In genomic region chr5:92629574-92629973, GRCh38 we compare ENCODE assay signal across 34 cellular contexts.
"Had no signal": no experiment of that assay in that cellular context is flagged by ENCODE, and none has a peak within 500 bp of the region (broad histone marks: within the 10 kb centered on the region; RNA-seq: fewer than 3 reads in every experiment).

No MANE protein-coding gene starts in this region.

- H3K4me3 Mint-ChIP-seq: activated CD4-positive, alpha-beta memory T cell treated with anti-CD3 and anti-CD28 coated beads for 36 hours; activated CD4-positive, alpha-beta T cell treated with anti-CD3 and anti-CD28 coated beads for 36 hours; activated CD4-positive, alpha-beta T cell treated with anti-CD3 and anti-CD28 coated beads, Interleukin-2, amount 10 ng/mL, durations not matched to agents 24 days and 14 days; activated CD8-positive, alpha-beta memory T cell treated with anti-CD3 and anti-CD28 coated beads, Interleukin-2, amount 10 ng/mL, durations not matched to agents 7 days and 5 days; activated CD8-positive, alpha-beta T cell treated with anti-CD3 and anti-CD28 coated beads, Interleukin-2, amount 10 ng/mL, durations not matched to agents 7 days and 5 days; activated naive CD4-positive, alpha-beta T cell treated with anti-CD3 and anti-CD28 coated beads, Interleukin-2, amount 10 ng/mL, durations not matched to agents 7 days and 5 days; activated T-cell treated with anti-CD3 and anti-CD28 coated beads, Interleukin-2, amount 50 U/mL, for 24 hours; activated T-cell treated with anti-CD3 and anti-CD28 coated beads, Interleukin-2, amount 50 U/mL, for 72 hours; brain; T-helper 17 cell; T-helper 2 cell treated with Interferon-gamma antibody and Interleukin-4, amounts not matched to agents 5 μg/mL and 100 μg/mL, for 36 hours had no signal

- H3K4me1 Mint-ChIP-seq: activated CD4-positive, alpha-beta T cell treated with anti-CD3 and anti-CD28 coated beads for 36 hours; activated CD4-positive, alpha-beta T cell treated with anti-CD3 and anti-CD28 coated beads, Interleukin-2, amount 10 ng/mL, durations not matched to agents 24 days and 14 days; activated CD8-positive, alpha-beta memory T cell treated with anti-CD3 and anti-CD28 coated beads, Interleukin-2, amount 10 ng/mL, durations not matched to agents 7 days and 5 days; activated naive CD4-positive, alpha-beta T cell treated with anti-CD3 and anti-CD28 coated beads, Interleukin-2, amount 10 ng/mL, durations not matched to agents 7 days and 5 days; T-helper 17 cell had no signal

- H3K27me3 ChIP-seq: adrenal gland, ascending aorta, breast epithelium, cardiac muscle cell, colonic mucosa, esophagus squamous epithelium, gastroesophageal sphincter, heart right ventricle had no signal

- H3K4me3 ChIP-seq: adrenal gland, ascending aorta, breast epithelium, cardiac muscle cell, colonic mucosa, esophagus squamous epithelium, gastroesophageal sphincter, heart right ventricle had no signal

- ATAC-seq: activated CD4-positive, alpha-beta T cell treated with anti-CD3 and anti-CD28 coated beads for 36 hours; activated CD8-positive, alpha-beta memory T cell treated with anti-CD3 and anti-CD28 coated beads, Interleukin-2, amount 10 ng/mL, durations not matched to agents 7 days and 5 days; activated CD8-positive, alpha-beta T cell treated with anti-CD3 and anti-CD28 coated beads, Interleukin-2, amount 10 ng/mL, durations not matched to agents 7 days and 5 days; activated naive CD4-positive, alpha-beta T cell treated with anti-CD3 and anti-CD28 coated beads, Interleukin-2, amount 50 U/mL, for 72 hours; activated T-cell treated with anti-CD3 and anti-CD28 coated beads, Interleukin-2, amount 50 U/mL, for 72 hours; gastroesophageal sphincter; heart right ventricle; T-helper 17 cell had no signal

- H3K27ac Mint-ChIP-seq: activated CD4-positive, alpha-beta memory T cell treated with anti-CD3 and anti-CD28 coated beads for 36 hours; activated CD4-positive, alpha-beta T cell treated with anti-CD3 and anti-CD28 coated beads for 36 hours; activated CD4-positive, alpha-beta T cell treated with anti-CD3 and anti-CD28 coated beads, Interleukin-2, amount 10 ng/mL, durations not matched to agents 24 days and 14 days; activated CD8-positive, alpha-beta memory T cell treated with anti-CD3 and anti-CD28 coated beads, Interleukin-2, amount 10 ng/mL, durations not matched to agents 7 days and 5 days; activated CD8-positive, alpha-beta T cell treated with anti-CD3 and anti-CD28 coated beads, Interleukin-2, amount 10 ng/mL, durations not matched to agents 7 days and 5 days; activated naive CD4-positive, alpha-beta T cell treated with anti-CD3 and anti-CD28 coated beads, Interleukin-2, amount 10 ng/mL, durations not matched to agents 7 days and 5 days; activated naive CD4-positive, alpha-beta T cell treated with anti-CD3 and anti-CD28 coated beads, Interleukin-2, amount 50 U/mL, for 72 hours; activated T-cell treated with anti-CD3 and anti-CD28 coated beads, Interleukin-2, amount 50 U/mL, for 24 hours; activated T-cell treated with anti-CD3 and anti-CD28 coated beads, Interleukin-2, amount 50 U/mL, for 72 hours; brain; T-helper 17 cell; T-helper 2 cell treated with Interferon-gamma antibody and Interleukin-4, amounts not matched to agents 5 μg/mL and 100 μg/mL, for 36 hours had no signal

- DNase-seq: activated CD4-positive, alpha-beta memory T cell treated with anti-CD3 and anti-CD28 coated beads for 36 hours; activated CD4-positive, alpha-beta T cell treated with anti-CD3 and anti-CD28 coated beads for 36 hours; activated CD4-positive, alpha-beta T cell treated with anti-CD3 and anti-CD28 coated beads, Interleukin-2, amount 10 ng/mL, durations not matched to agents 24 days and 14 days; activated CD4-positive, CD25-positive, alpha-beta regulatory T cell; activated CD4-positive, CD25-positive, alpha-beta regulatory T cell treated with anti-CD3 and anti-CD28 coated beads, Interleukin-2, amount 50 U/mL, for 72 hours; activated CD8-positive, alpha-beta memory T cell treated with anti-CD3 and anti-CD28 coated beads, Interleukin-2, amount 10 ng/mL, durations not matched to agents 7 days and 5 days; activated CD8-positive, alpha-beta memory T cell treated with anti-CD3 and anti-CD28 coated beads, Interleukin-2, amount 50 U/mL, for 4 hours; activated CD8-positive, alpha-beta T cell treated with anti-CD3 and anti-CD28 coated beads, Interleukin-2, amount 10 ng/mL, durations not matched to agents 7 days and 5 days; activated gamma-delta T cell; activated naive CD4-positive, alpha-beta T cell; activated naive CD4-positive, alpha-beta T cell treated with anti-CD3 and anti-CD28 coated beads, Interleukin-2, amount 10 ng/mL, durations not matched to agents 7 days and 5 days; activated T-cell treated with anti-CD3 and anti-CD28 coated beads, Interleukin-2, amount 50 U/mL, for 24 hours; activated T-cell treated with anti-CD3 and anti-CD28 coated beads, Interleukin-2, amount 50 U/mL, for 72 hours; adrenal gland; amygdala; central memory CD4-positive, alpha-beta T cell; cerebellar nuclear complex; colonic mucosa; effector CD8-positive, alpha-beta T cell; esophagus squamous epithelium; foreskin melanocyte; heart right ventricle; T-helper 1 cell; T-helper 17 cell; T1000; WERI-Rb-1 had no signal

- H3K27me3 Mint-ChIP-seq: activated CD4-positive, alpha-beta memory T cell treated with anti-CD3 and anti-CD28 coated beads for 36 hours; activated CD4-positive, alpha-beta T cell treated with anti-CD3 and anti-CD28 coated beads for 36 hours; activated CD4-positive, alpha-beta T cell treated with anti-CD3 and anti-CD28 coated beads, Interleukin-2, amount 10 ng/mL, durations not matched to agents 24 days and 14 days; activated CD8-positive, alpha-beta memory T cell treated with anti-CD3 and anti-CD28 coated beads, Interleukin-2, amount 10 ng/mL, durations not matched to agents 7 days and 5 days; activated naive CD4-positive, alpha-beta T cell treated with anti-CD3 and anti-CD28 coated beads, Interleukin-2, amount 10 ng/mL, durations not matched to agents 7 days and 5 days; activated T-cell treated with anti-CD3 and anti-CD28 coated beads, Interleukin-2, amount 50 U/mL, for 24 hours; brain; T-helper 17 cell had no signal

- H3K9me3 ChIP-seq: adrenal gland, ascending aorta, breast epithelium, colonic mucosa, gastroesophageal sphincter had no signal

- H3K4me1 ChIP-seq: adrenal gland, ascending aorta, breast epithelium, colonic mucosa, esophagus squamous epithelium, gastroesophageal sphincter, heart right ventricle had no signal

- H3K36me3 Mint-ChIP-seq: activated CD4-positive, alpha-beta memory T cell treated with anti-CD3 and anti-CD28 coated beads for 36 hours; activated CD8-positive, alpha-beta memory T cell treated with anti-CD3 and anti-CD28 coated beads, Interleukin-2, amount 10 ng/mL, durations not matched to agents 7 days and 5 days; activated naive CD4-positive, alpha-beta T cell treated with anti-CD3 and anti-CD28 coated beads, Interleukin-2, amount 10 ng/mL, durations not matched to agents 7 days and 5 days; activated naive CD4-positive, alpha-beta T cell treated with anti-CD3 and anti-CD28 coated beads, Interleukin-2, amount 50 U/mL, for 72 hours; brain had no signal

- H3K27ac ChIP-seq: adrenal gland, ascending aorta, breast epithelium, cardiac muscle cell, colonic mucosa, epithelial cell of prostate, esophagus squamous epithelium, gastroesophageal sphincter, heart right ventricle, WERI-Rb-1 had no signal

- H3K36me3 ChIP-seq: adrenal gland, ascending aorta, breast epithelium, cardiac muscle cell, colonic mucosa, esophagus squamous epithelium, gastroesophageal sphincter, heart right ventricle, WERI-Rb-1 had no signal
